In the genomic region with DNA sequence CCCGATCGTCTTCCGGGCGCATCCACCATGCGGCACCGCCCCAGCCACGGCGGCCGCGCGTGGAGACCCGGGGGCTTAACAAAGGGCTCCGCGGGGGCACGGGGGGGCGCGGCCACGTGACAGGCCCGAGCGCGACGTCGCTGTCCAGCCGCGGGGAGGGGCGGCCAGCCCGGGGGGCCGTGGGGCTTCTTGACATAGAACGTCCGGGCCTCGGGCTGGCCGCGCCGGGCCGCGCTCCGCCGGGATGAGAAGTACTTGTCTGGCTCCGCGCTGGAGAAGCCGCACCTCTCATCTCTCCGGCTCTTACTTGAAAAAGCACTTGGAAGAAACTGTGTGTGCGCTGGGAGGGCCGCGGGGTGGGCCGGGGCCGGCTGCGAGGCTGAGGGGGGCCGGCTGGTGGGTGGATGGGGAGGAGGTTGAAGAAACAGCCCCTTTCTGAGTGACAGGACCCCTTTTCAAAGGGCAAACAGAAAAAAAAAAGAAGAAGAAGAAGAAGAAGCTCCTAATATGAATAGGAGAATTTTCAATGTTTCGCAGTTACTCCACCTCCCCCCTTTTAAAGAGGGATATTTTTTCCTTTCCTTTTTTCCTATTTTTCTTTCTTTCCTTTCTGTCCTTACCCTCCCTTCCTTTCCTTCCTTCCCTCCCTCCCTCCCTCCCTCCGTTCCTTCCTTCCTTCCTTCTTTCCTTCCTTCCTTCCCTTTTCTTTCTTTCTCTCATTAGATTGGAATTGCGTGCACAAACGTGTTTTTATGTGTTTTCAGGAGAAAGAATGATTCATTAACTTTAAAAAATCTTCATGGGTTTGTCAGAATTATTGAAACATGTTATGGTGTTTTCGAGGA, we compare ENCODE assay signal across 1 cellular context.
TF ChIP-seq lines count a peak whose summit lies in the region.

No MANE protein-coding gene starts in this region.

TF ChIP-seq in endothelial cell of umbilical vein, 7 proteins besides CTCF, POLR2A, EP300 and RAD21:
- TF ChIP-seq JUN (IDR thresholded peaks at IDR 0.05; ENCODE audit: borderline replicate concordance, insufficient read depth, insufficient read length, low read depth) (no peak), EZH2 (IDR thresholded peaks at IDR 0.05; ENCODE audit: borderline replicate concordance, low read depth, low read length, severe bottlenecking) (peak; percentile 78)
